In genomic region chr2:170991398-170992185, GRCh38 we compare ENCODE assay signal across 1 cellular context.
TF ChIP-seq lines count a peak whose summit lies in the region.

No MANE protein-coding gene starts in this region.

TF ChIP-seq in GM12878, 131 proteins besides CTCF, POLR2A, EP300 and RAD21 (continued from another document):
- TF ChIP-seq ZBTB40 (IDR thresholded peaks at IDR 0.05; ENCODE audit: borderline replicate concordance) (no peak), FOXK2 (IDR thresholded peaks at IDR 0.05) (no peak)
